In genomic region chr10:100997364-100998182, GRCh38 we compare ENCODE assay signal across 8 cellular contexts. TPM values are rescaled to one million over a fixed set of nuclear protein-coding genes. Genes with fewer than 3 reads are reported as not detected.
DNase-seq lines count a peak whose midpoint lies in the region; FAIRE-seq and TF ChIP-seq lines count a peak whose summit lies in the region.

No MANE protein-coding gene starts in this region.

- peaks cover 0 to 30% (median 17%) of the 10 kb centered on the region in 4 donors for H3K4me1 ChIP-seq in liver (ENCODE audit: control insufficient read depth in 4 of 4, insufficient read depth in 4 of 4, low read length in 3 of 4)

- H3K36me3 ChIP-seq in liver (ENCODE audit: control insufficient read depth in 4 of 4, insufficient read depth in 3 of 4, low read depth in 1 of 4, low read length in 3 of 4) = peaks cover 0 to 8% (median 0%) of the 10 kb centered on the region in 4 donors

- H3K4me3 Mint-ChIP-seq in activated CD4-positive, alpha-beta T cell treated with anti-CD3 and anti-CD28 coated beads, Interleukin-2, amount 10 ng/mL, durations not matched to agents 7 days and 5 days = peak overlapping the region; percentile 80

- peak; percentile 43 to 55 for TF ChIP-seq RAD21 in liver (IDR thresholded peaks at IDR 0.05)

- peak overlapping the region; percentile 95 for H3K27ac Mint-ChIP-seq in activated CD4-positive, alpha-beta T cell treated with anti-CD3 and anti-CD28 coated beads, Interleukin-2, amount 10 ng/mL, durations not matched to agents 7 days and 5 days

- peak overlapping the region; percentile 36 to 57 for H3K9ac ChIP-seq in liver (ENCODE audit: low read depth in 1 of 2, low read length in 2 of 2)

- peaks cover 27% of the 10 kb centered on the region for H3K4me1 Mint-ChIP-seq in activated CD4-positive, alpha-beta T cell treated with anti-CD3 and anti-CD28 coated beads, Interleukin-2, amount 10 ng/mL, durations not matched to agents 7 days and 5 days

- no peaks in the 10 kb centered on the region for H3K9me3 ChIP-seq in liver (ENCODE audit: control insufficient read depth in 4 of 4, low read length in 3 of 4)

- under 1% methylated on average over 66 of the region's 66 CpGs for WGBS in liver

- POLR2A ChIA-PET in HEK293T (lab: Yijun Ruan, JAX) = interaction anchor here (0.8 to 4.2 kb wide), 12 partner anchors 9 to 84 kb away, joined by 3 to 27 read pairs (median 4); no protein-coding TSS in a partner anchor
- POLR2A ChIA-PET in activated CD4-positive, alpha-beta T cell treated with anti-CD3 and anti-CD28 coated beads, Interleukin-2, amount 10 ng/mL, durations not matched to agents 7 days and 5 days (lab: Charles Lee) = no interaction called here

- FAIRE-seq in G401.6 (lab: Jason Lieb, UNC) = peak; percentile 46

- TF ChIP-seq CTCF in liver (IDR thresholded peaks at IDR 0.05; ENCODE audit: low read depth, low read length, missing input control) = peak; percentile 68

- peaks cover 2% of the 10 kb centered on the region for H3K27me3 Mint-ChIP-seq in activated CD4-positive, alpha-beta T cell treated with anti-CD3 and anti-CD28 coated beads, Interleukin-2, amount 10 ng/mL, durations not matched to agents 7 days and 5 days

- DNase-seq in HEK293T (ENCODE audit: extremely low spot score) = peak; percentile 88
- peak; percentile 35 for DNase-seq in NCI-H2227 treated with DMSO at 0.1 percent for 48 hours (lab: John Stamatoyannopoulos, UW)
- peak; percentile 69 for DNase-seq in activated CD4-positive, alpha-beta T cell treated with anti-CD3 and anti-CD28 coated beads, Interleukin-2, amount 10 ng/mL, durations not matched to agents 7 days and 5 days
- DNase-seq in dedifferentiated amniotic fluid mesenchymal stem cell (ENCODE audit: extremely low spot score) = peak; percentile 67
- peak; percentile 75 for DNase-seq in stimulated activated CD4-positive, alpha-beta T cell treated with anti-CD3 and anti-CD28 coated beads, Interleukin-4, amount 100 ng/mL, for 1 hour
- no peak for DNase-seq in inferior parietal cortex (ENCODE audit: extremely low spot score)

- H3K27me3 ChIP-seq in liver (ENCODE audit: control insufficient read depth in 4 of 4, insufficient read depth in 4 of 4, low read length in 3 of 4) = no peaks in the 10 kb centered on the region

- peak overlapping the region; percentile 68 to 81 (median 75) for H3K4me3 ChIP-seq in liver (ENCODE audit: low read depth in 1 of 3, low read length in 3 of 3)

- peaks cover 2% of the 10 kb centered on the region for H3K36me3 Mint-ChIP-seq in activated CD4-positive, alpha-beta T cell treated with anti-CD3 and anti-CD28 coated beads, Interleukin-2, amount 10 ng/mL, durations not matched to agents 7 days and 5 days (ENCODE audit: low read depth)

- H3K27ac ChIP-seq in liver (ENCODE audit: low read depth in 1 of 2, low read length in 2 of 2) = peak overlapping the region; percentile 94

- CTCF ChIA-PET in HEK293T (lab: Yijun Ruan, JAX) = interaction anchor here (0.7 to 3.8 kb wide), 12 partner anchors 10 to 69 kb away, joined by 3 to 50 read pairs (median 4); partner anchors contain the start of genes PDZD7, SEMA4G and SFXN3
- CTCF ChIA-PET in activated CD4-positive, alpha-beta T cell treated with anti-CD3 and anti-CD28 coated beads, Interleukin-2, amount 10 ng/mL, durations not matched to agents 7 days and 5 days (lab: Charles Lee) = interaction anchor here (0.5 to 12.7 kb wide), 20 partner anchors 9 to 472 kb away, joined by 3 to 111 read pairs (median 4); partner anchors contain the start of genes KAZALD1, PDZD7, SFXN3 and SLF2

- no peaks in the 10 kb centered on the region for H3K9me3 Mint-ChIP-seq in activated CD4-positive, alpha-beta T cell treated with anti-CD3 and anti-CD28 coated beads, Interleukin-2, amount 10 ng/mL, durations not matched to agents 7 days and 5 days

TF ChIP-seq in HEK293T, 16 proteins besides CTCF, POLR2A, EP300 and RAD21:
- TF ChIP-seq ZNF384 (IDR thresholded peaks at IDR 0.05) = no peak
- no peak for TF ChIP-seq BHLHE40 (IDR thresholded peaks at IDR 0.05; ENCODE audit: borderline replicate concordance)
- 0 out of 2 replicates have a peak, but pooled peaks have one; percentile 9 for TF ChIP-seq TARDBP (IDR thresholded peaks at IDR 0.05)
- TF ChIP-seq HDGF (IDR thresholded peaks at IDR 0.05; ENCODE audit: borderline replicate concordance) = no peak
- no peak for TF ChIP-seq FOXK2 (IDR thresholded peaks at IDR 0.05)
- TF ChIP-seq L3MBTL2 (conservative IDR thresholded peaks at IDR 0.05) = peak; percentile 28; the same call in 1 of the 2 replicates

TF ChIP-seq in liver, 16 proteins besides CTCF, POLR2A, EP300 and RAD21:
- no peak for TF ChIP-seq ZBTB33 (IDR thresholded peaks at IDR 0.05)
- no peak for TF ChIP-seq ATF3 (IDR thresholded peaks at IDR 0.05)
- TF ChIP-seq FOXA2 (IDR thresholded peaks at IDR 0.05) = no peak
- TF ChIP-seq MAX (IDR thresholded peaks at IDR 0.05) = peak; percentile 12
- no peak for TF ChIP-seq NR2F2 (IDR thresholded peaks at IDR 0.05)
- TF ChIP-seq YY1 (IDR thresholded peaks at IDR 0.05) = peak; percentile 39
- peak; percentile 37 for TF ChIP-seq SP1 (IDR thresholded peaks at IDR 0.05)
- peak; percentile 7 to 33 for TF ChIP-seq HNF4A (conservative IDR thresholded peaks at IDR 0.05)

RNA-seq across cellular contexts. Expression of gene LZTS2, which starts 2.0 kb away (rescaled TPM):
- 10 to 100 TPM; 17.5 to 18.8 TPM for total RNA-seq in activated CD4-positive, alpha-beta T cell treated with anti-CD3 and anti-CD28 coated beads, Interleukin-2, amount 10 ng/mL, durations not matched to agents 7 days and 5 days
- total RNA-seq in liver = 10 to 100 TPM in 1 of 2 donors, 1 to 10 TPM in 1; 9.9 to 10.3 TPM
- polyA plus RNA-seq in liver = 1 to 10 TPM; 2.1 to 9.2 TPM

RNA-seq across cellular contexts. Expression of gene TWNK, which starts 10.2 kb away (rescaled TPM):
- 10 to 100 TPM in 1 of 2 experiments, 1 to 10 TPM in 1; 9.9 to 11.6 TPM for total RNA-seq in activated CD4-positive, alpha-beta T cell treated with anti-CD3 and anti-CD28 coated beads, Interleukin-2, amount 10 ng/mL, durations not matched to agents 7 days and 5 days
- total RNA-seq in liver = 1 to 10 TPM; 4.1 to 4.8 TPM
- polyA plus RNA-seq in liver = 1 to 10 TPM; 1.6 to 6.2 TPM

RNA-seq across cellular contexts. Expression of gene MRPL43, which starts 10.3 kb away (rescaled TPM):
- 10 to 100 TPM; 55.9 to 57.0 TPM for total RNA-seq in activated CD4-positive, alpha-beta T cell treated with anti-CD3 and anti-CD28 coated beads, Interleukin-2, amount 10 ng/mL, durations not matched to agents 7 days and 5 days
- total RNA-seq in liver = 10 to 100 TPM; 30.5 to 53.3 TPM
- polyA plus RNA-seq in liver = 10 to 100 TPM; 62.4 to 76.0 TPM

RNA-seq across cellular contexts. Expression of gene SEMA4G, which starts 28.3 kb away (rescaled TPM):
- 1 to 10 TPM; 1.1 to 1.6 TPM for total RNA-seq in activated CD4-positive, alpha-beta T cell treated with anti-CD3 and anti-CD28 coated beads, Interleukin-2, amount 10 ng/mL, durations not matched to agents 7 days and 5 days
- total RNA-seq in liver = 10 to 100 TPM; 13.9 to 20.7 TPM
- 10 to 100 TPM; 39.7 to 56.0 TPM for polyA plus RNA-seq in liver

RNA-seq across cellular contexts. Expression of gene PDZD7, which starts 33.4 kb away (rescaled TPM):
- total RNA-seq in activated CD4-positive, alpha-beta T cell treated with anti-CD3 and anti-CD28 coated beads, Interleukin-2, amount 10 ng/mL, durations not matched to agents 7 days and 5 days = under 1 TPM; 0.65 to 0.74 TPM
- under 1 TPM in 1 of 2 donors, not detected in 1; 0.09 TPM for total RNA-seq in liver
- under 1 TPM; 0.06 to 0.07 TPM for polyA plus RNA-seq in liver
